ENCODE assay signal across 8 cellular contexts in the genomic region with DNA sequence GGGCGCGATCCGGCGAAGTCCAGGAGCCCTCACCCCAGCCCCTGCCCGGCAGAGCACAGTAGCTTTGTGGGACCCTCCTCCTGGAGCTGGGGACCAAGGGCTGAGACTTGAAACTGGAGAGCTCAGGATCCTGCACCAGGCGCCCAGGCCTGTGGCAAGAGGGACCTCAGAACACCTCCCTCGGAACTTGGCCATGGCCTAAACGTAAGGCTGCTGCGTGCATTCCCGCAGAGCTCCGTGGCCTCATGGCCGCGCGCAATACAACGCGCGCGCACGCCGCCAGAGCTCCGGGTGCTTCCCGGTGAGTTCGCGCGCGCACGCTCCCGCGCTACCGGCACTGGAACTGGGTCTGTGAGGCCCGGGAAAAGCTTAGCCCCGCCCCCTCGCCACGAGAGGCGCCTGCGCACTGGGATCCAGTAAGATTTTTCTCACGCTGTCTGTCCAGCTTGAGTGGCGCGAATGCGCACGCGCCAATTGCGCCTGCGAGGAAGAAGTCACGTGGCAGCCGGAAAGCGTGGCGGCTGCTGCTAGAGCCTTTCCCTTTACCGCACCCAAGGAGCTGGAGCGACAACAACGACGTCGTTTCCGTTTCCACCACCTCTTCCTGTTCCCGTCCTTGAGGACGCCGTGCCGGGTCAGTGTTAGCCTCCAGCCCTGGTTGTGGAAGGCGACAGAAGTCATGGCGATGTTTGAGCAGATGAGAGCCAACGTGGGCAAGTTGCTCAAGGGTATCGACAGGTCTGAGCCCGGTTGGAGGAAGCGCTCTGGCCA. TPM values are rescaled to one million over a fixed set of nuclear protein-coding genes. Genes with fewer than 3 reads are reported as not detected.
DNase-seq lines count a peak whose midpoint lies in the region; ATAC-seq, FAIRE-seq and TF ChIP-seq lines count a peak whose summit lies in the region.

A gene with protein sequence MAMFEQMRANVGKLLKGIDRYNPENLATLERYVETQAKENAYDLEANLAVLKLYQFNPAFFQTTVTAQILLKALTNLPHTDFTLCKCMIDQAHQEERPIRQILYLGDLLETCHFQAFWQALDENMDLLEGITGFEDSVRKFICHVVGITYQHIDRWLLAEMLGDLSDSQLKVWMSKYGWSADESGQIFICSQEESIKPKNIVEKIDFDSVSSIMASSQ (plus strand): TSS at position 599 of the 771 bp plus-strand sequence. CDS start 81 bp downstream, at position 680.

- H3K27me3 ChIP-seq in WERI-Rb-1 (ENCODE audit: insufficient read depth, low read depth, severe bottlenecking) (no peaks in the 10 kb centered on the region), mammary epithelial cell (ENCODE audit: insufficient read depth, low read length) (no peaks in the 10 kb centered on the region), skeletal muscle tissue (ENCODE audit: control insufficient read depth in 3 of 3, insufficient read depth in 3 of 3, low read length in 3 of 3) (no peaks in the 10 kb centered on the region)

- 8% methylated on average over 63 of the region's 64 CpGs for WGBS in A549 (ENCODE audit: missing lambda C conversion rate)
- WGBS in mammary epithelial cell (ENCODE audit: low coverage, missing lambda C conversion rate) = 1% methylated on average over 46 of the region's 64 CpGs

- peak within 1 kb of the TSS; percentile 86 for H3K4me3 ChIP-seq in A549
- peak within 1 kb of the TSS; percentile 82 for H3K4me3 ChIP-seq in WERI-Rb-1 (ENCODE audit: low read depth, low read length)
- H3K4me3 ChIP-seq in mammary epithelial cell (replicated peaks in 1 of 3; ENCODE audit: insufficient read depth in 1 of 3, low read depth in 2 of 3, low read length in 3 of 3) = peak within 1 kb of the TSS; percentile 80 to 90 (median 88)
- H3K4me3 ChIP-seq in iPS-18c (ENCODE audit: insufficient read depth, low read depth, low read length) = peak within 1 kb of the TSS; percentile 79
- H3K4me3 ChIP-seq in skeletal muscle tissue (ENCODE audit: low read length in 3 of 3) = peak within 1 kb of the TSS; percentile 93 to 100 (median 99)

- H3K4me2 ChIP-seq in A549 = peak within 1 kb of the TSS; percentile 99
- peak within 1 kb of the TSS; percentile 97 for H3K4me2 ChIP-seq in mammary epithelial cell (ENCODE audit: insufficient read depth, low read depth, low read length)

- peak; percentile 100 for FAIRE-seq in A549 (lab: Jason Lieb, UNC)

- peaks cover 32% of the 10 kb centered on the region for H3K36me3 ChIP-seq in WERI-Rb-1
- peaks cover 8% of the 10 kb centered on the region for H3K36me3 ChIP-seq in mammary epithelial cell (ENCODE audit: insufficient read depth, low read length)
- H3K36me3 ChIP-seq in skeletal muscle tissue (ENCODE audit: control insufficient read depth in 3 of 3, insufficient read depth in 3 of 3, low read length in 3 of 3) = peaks cover 27% of the 10 kb centered on the region in 3 donors

- DNase-seq in A549 (ENCODE audit: low read depth in 1 of 2, low spot score in 1 of 2) (peak; percentile 100), NCI-H2227 (lab: John Stamatoyannopoulos, UW; ENCODE audit: unreplicated experiment) (peak; percentile 100), WERI-Rb-1 (peak; percentile 98), mammary epithelial cell (peak; percentile 98)

- peak within 1 kb of the TSS; percentile 94 for H3K9ac ChIP-seq in mammary epithelial cell (ENCODE audit: insufficient read depth, low read length)
- H3K9ac ChIP-seq in skeletal muscle tissue (ENCODE audit: low read depth in 1 of 3, low read length in 3 of 3) = peak within 1 kb of the TSS; percentile 97 to 100 (median 97)

- TF ChIP-seq POLR2A in A549 (IDR thresholded peaks at IDR 0.05; ENCODE audit: low read length) = peak; percentile 85

- H3K4me1 ChIP-seq in A549 (peaks cover 14% of the 10 kb centered on the region), mammary epithelial cell (ENCODE audit: insufficient read depth, low read length) (peaks cover 18% of the 10 kb centered on the region), skeletal muscle tissue (ENCODE audit: control insufficient read depth in 3 of 3, insufficient read depth in 3 of 3, low read length in 3 of 3) (peaks cover 21 to 34% (median 22%) of the 10 kb centered on the region in 3 donors)

- H3K9me3 ChIP-seq in A549 = no peaks in the 10 kb centered on the region
- H3K9me3 ChIP-seq in WERI-Rb-1 (ENCODE audit: severe bottlenecking) = no peaks in the 10 kb centered on the region
- no peaks in the 10 kb centered on the region for H3K9me3 ChIP-seq in mammary epithelial cell (replicated peaks; ENCODE audit: insufficient read depth, low read length)
- peaks cover 2% of the 10 kb centered on the region for H3K9me3 ChIP-seq in iPS-18c (ENCODE audit: control insufficient read depth, insufficient read depth, low read length)
- H3K9me3 ChIP-seq in skeletal muscle tissue (ENCODE audit: control insufficient read depth in 3 of 3, low read length in 3 of 3) = no peaks in the 10 kb centered on the region

- no peak for TF ChIP-seq EP300 in A549 (IDR thresholded peaks at IDR 0.05)

- in situ Hi-C loops in mammary epithelial cell (cut with MboI; ENCODE audit: low sequenced_read_pairs in 2 of 2) = loop anchor here in 1 of 2 donors (5.0 kb wide), 1 partner anchor 71 kb away; no protein-coding TSS in a partner anchor

- H3K27ac ChIP-seq in A549 (peak within 1 kb of the TSS; percentile 84 to 87), WERI-Rb-1 (peak within 1 kb of the TSS; percentile 86), mammary epithelial cell (ENCODE audit: insufficient read depth, low read depth, low read length) (peak within 1 kb of the TSS; percentile 80), skeletal muscle tissue (ENCODE audit: low read depth, low read length) (peak within 1 kb of the TSS; percentile 95)

- H4K20me1 ChIP-seq in mammary epithelial cell (ENCODE audit: insufficient read depth, low read length) = no peaks in the 10 kb centered on the region

- TF ChIP-seq RAD21 in A549 (conservative IDR thresholded peaks at IDR 0.05 in 1 of 2, IDR thresholded peaks at IDR 0.05 in 1 of 2) = peak in 1 of 2 experiments; percentile 10; a peak in 1 of 5 replicates

- CTCF ChIA-PET in A549 (lab: Yijun Ruan, JAX) (interaction anchor here (0.7 to 5.9 kb wide), 16 partner anchors 9 to 269 kb away, joined by 3 to 134 read pairs (median 5); a partner anchor contains a TSS), mammary epithelial cell (lab: Charles Lee; ENCODE audit: low non-redundant PET) (interaction anchor here (0.6 kb wide), 3 partner anchors 13 to 312 kb away, joined by 4 to 9 read pairs (median 4); a partner anchor contains a TSS)

- no TSS peak for BruUV-seq in mammary epithelial cell (replicated peaks; lab: Mats Ljungman, UMichigan)

- dilution Hi-C loops in mammary epithelial cell (cut with HindIII; ENCODE audit: low sequenced_read_pairs) = loop anchor here (10.0 kb wide), 1 partner anchor 74 kb away; no protein-coding TSS in a partner anchor

- intact Hi-C loops in mammary epithelial cell (cut with micrococcal nuclease) = loop anchor here (1.0 to 2.0 kb wide), 3 partner anchors 40 to 74 kb away; no protein-coding TSS in a partner anchor

- no peak for TF ChIP-seq CTCF in A549 (IDR thresholded peaks at IDR 0.05)
- no peak for TF ChIP-seq CTCF in WERI-Rb-1 (IDR thresholded peaks at IDR 0.05; ENCODE audit: low read depth, low read length)
- no peak for TF ChIP-seq CTCF in mammary epithelial cell (conservative IDR thresholded peaks at IDR 0.05 in 1 of 2, IDR thresholded peaks at IDR 0.05 in 1 of 2; ENCODE audit: extremely low read depth in 1 of 2, insufficient read depth in 1 of 2, low read depth in 1 of 2, low read length in 2 of 2)

- POLR2A ChIA-PET in A549 (lab: Yijun Ruan, JAX) = interaction anchor here (0.5 to 1.9 kb wide), 46 partner anchors 9 to 312 kb away, joined by 3 to 28 read pairs (median 5); a partner anchor contains a TSS

- peak within 1 kb of the TSS; percentile 91 for H2AFZ ChIP-seq in mammary epithelial cell (ENCODE audit: low read depth, low read length)

- ATAC-seq in A549 (peak; percentile 87 to 93), GM18868 (IDR thresholded peaks at IDR 0.05; ENCODE audit: unreplicated experiment) (peak; percentile 58), HG03135 (IDR thresholded peaks at IDR 0.05; ENCODE audit: unreplicated experiment) (peak; percentile 50)

- peaks cover 37% of the 10 kb centered on the region for H3K79me2 ChIP-seq in mammary epithelial cell (ENCODE audit: insufficient read depth, low read length)

TF ChIP-seq in A549, 52 proteins besides CTCF, POLR2A, EP300 and RAD21 (continues in another document):
- TF ChIP-seq RCOR1 (IDR thresholded peaks at IDR 0.05; ENCODE audit: low read depth, low read length) = no peak
- peak; percentile 39; the same call in 1 of the 2 replicates for TF ChIP-seq GATA3 (IDR thresholded peaks at IDR 0.05; ENCODE audit: borderline replicate concordance)
- no peak for TF ChIP-seq MAFK (IDR thresholded peaks at IDR 0.05; ENCODE audit: partially characterized antibody)
- no peak for TF ChIP-seq ZSCAN20 (CRISPR knock-in tag; IDR thresholded peaks at IDR 0.05)
- TF ChIP-seq, protein P1, sequence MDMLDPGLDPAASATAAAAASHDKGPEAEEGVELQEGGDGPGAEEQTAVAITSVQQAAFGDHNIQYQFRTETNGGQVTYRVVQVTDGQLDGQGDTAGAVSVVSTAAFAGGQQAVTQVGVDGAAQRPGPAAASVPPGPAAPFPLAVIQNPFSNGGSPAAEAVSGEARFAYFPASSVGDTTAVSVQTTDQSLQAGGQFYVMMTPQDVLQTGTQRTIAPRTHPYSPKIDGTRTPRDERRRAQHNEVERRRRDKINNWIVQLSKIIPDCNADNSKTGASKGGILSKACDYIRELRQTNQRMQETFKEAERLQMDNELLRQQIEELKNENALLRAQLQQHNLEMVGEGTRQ (IDR thresholded peaks at IDR 0.05) = peak; percentile 98
- TF ChIP-seq KDM5A (IDR thresholded peaks at IDR 0.05) = peak; percentile 62; the same call in 1 of the 2 replicates
- TF ChIP-seq RARB (CRISPR knock-in tag; IDR thresholded peaks at IDR 0.05) = no peak
- TF ChIP-seq MYC (IDR thresholded peaks at IDR 0.05; ENCODE audit: borderline replicate concordance, low read length) = peak; percentile 96
- no peak for TF ChIP-seq CEBPB (IDR thresholded peaks at IDR 0.05)

RNA-seq across cellular contexts. Expression of the gene that starts here (rescaled TPM):
- polyA plus RNA-seq in A549 (2011; rRNA removed) (419 and 491 TPM in 2 replicates), A549 (2017; fragmentation: RNase III; extraction: RNeasy Plus Mini Kit Qiagen cat#74134 plus additional on column Dnase treatment) (910 to 1,057 TPM (median 937 TPM) in 3 replicates), mammary epithelial cell (490 TPM)
- 1,849 and 2,120 TPM in 2 replicates for polyA plus RNA-seq in A549 (2012; cell fraction: cytosol; rRNA removed)
- polyA plus RNA-seq in A549 (2012; cell fraction: nucleus; rRNA removed) = 1,703 and 2,003 TPM in 2 replicates
- polyA minus RNA-seq in A549 (2011; rRNA and poly(A)+ RNA removed) = 774 and 844 TPM in 2 replicates
- total RNA-seq in mammary epithelial cell (100 to 1,000 TPM; 237 to 319 TPM), skeletal muscle tissue (314 TPM)
- 368 TPM for polyA minus RNA-seq in mammary epithelial cell

Comparison
In these comparisons a context has a peak if more than half of its experiments do, and no peak if none do; other contexts are left out.
1. Peak in every context shown above with its lines: DNase-seq, ATAC-seq, H3K4me3 ChIP-seq and H3K27ac ChIP-seq.